In the genomic region with DNA sequence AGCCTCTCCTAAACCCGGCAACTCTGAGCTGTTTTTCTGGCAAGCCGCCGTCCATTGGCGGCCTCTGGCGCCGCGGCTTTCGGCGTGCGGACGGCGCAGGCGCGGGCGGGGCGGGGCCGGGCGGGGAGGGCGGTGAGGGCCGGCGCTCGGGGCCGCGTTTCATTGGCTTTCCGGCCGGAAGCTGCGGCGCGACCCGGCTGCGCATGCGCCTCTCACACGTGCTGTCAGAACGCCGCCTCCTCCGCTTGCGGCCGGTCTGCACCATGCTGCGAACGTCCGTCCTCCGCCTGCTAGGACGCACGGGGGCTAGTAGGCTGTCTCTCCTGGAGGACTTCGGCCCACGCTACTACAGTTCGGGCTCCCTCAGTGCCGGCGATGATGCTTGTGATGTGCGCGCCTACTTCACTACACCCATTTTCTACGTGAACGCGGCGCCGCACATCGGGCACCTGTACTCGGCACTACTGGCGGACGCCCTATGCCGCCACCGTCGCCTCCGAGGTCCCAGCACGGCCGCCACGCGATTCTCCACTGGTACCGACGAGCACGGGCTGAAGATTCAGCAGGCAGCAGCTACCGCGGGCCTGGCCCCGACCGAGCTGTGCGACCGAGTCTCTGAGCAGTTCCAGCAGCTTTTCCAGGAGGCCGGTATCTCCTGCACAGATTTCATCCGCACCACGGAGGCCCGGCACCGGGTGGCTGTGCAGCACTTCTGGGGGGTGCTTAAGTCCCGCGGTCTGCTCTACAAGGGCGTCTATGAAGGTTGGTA, we compare ENCODE assay signal across 8 cellular contexts. TPM values are rescaled to one million over a fixed set of nuclear protein-coding genes. Genes with fewer than 3 reads are reported as not detected.
DNase-seq lines count a peak whose midpoint lies in the region; ATAC-seq, FAIRE-seq and TF ChIP-seq lines count a peak whose summit lies in the region.

TSS of gene MARS2 (plus strand) at position 227 of the 769 bp plus-strand sequence. CDS start at position 264, 37 bp downstream.

- H4K20me1 ChIP-seq in HepG2 (ENCODE audit: insufficient read depth, low read length): peaks cover 22% of the 10 kb centered on the region

- in situ Hi-C loops in HepG2 (cut with HindIII; ENCODE audit: extremely low pct_ligation_motif_present, low pct_unique_long_range_greater_than_20kb): loop anchor here (5.0 to 10.0 kb wide), 2 partner anchors 72 to 191 kb away; partner anchors contain the start of gene MOB4

- H3K27me3 ChIP-seq in HepG2 (ENCODE audit: control insufficient read depth in 1 of 2, insufficient read depth in 2 of 2, low read length in 2 of 2): no peaks in the 10 kb centered on the region; a peak in 1 of 5 replicates

- peaks cover 0 to 5% of the 10 kb centered on the region in 2 experiments; a peak in 2 of 5 replicates for H3K36me3 ChIP-seq in HepG2 (replicated peaks in 1 of 2; ENCODE audit: control insufficient read depth in 1 of 2, insufficient read depth in 2 of 2, low read length in 2 of 2)

- TSS peak; percentile 51 for BruUV-seq in HepG2 (replicated peaks; lab: Mats Ljungman, UMichigan)

- H3K27ac Mint-ChIP-seq in dendritic cell treated with granulocyte-macrophage colony-stimulating factor and Interleukin-4, amounts not matched to agents 40 ng/mL and 50 ng/mL, for 4 days: peak within 1 kb of the TSS; percentile 84

- peak within 1 kb of the TSS; percentile 60 to 86 (median 85) for H3K4me3 ChIP-seq in HepG2 (replicated peaks in 1 of 3; ENCODE audit: insufficient read depth in 1 of 3, low read depth in 2 of 3, low read length in 3 of 3)

- peaks cover 41% of the 10 kb centered on the region for H3K79me2 ChIP-seq in HepG2 (ENCODE audit: insufficient read depth, low read length)

- peak within 1 kb of the TSS; percentile 88 for H3K4me3 Mint-ChIP-seq in dendritic cell treated with granulocyte-macrophage colony-stimulating factor and Interleukin-4, amounts not matched to agents 40 ng/mL and 50 ng/mL, for 4 days

- H3K27ac ChIP-seq in C4-2B (peak within 1 kb of the TSS; percentile 92), HepG2 (ENCODE audit: extremely low read length, insufficient read depth, low read length) (peak within 1 kb of the TSS; percentile 54)

- H3K4me1 Mint-ChIP-seq in dendritic cell treated with granulocyte-macrophage colony-stimulating factor and Interleukin-4, amounts not matched to agents 40 ng/mL and 50 ng/mL, for 4 days (ENCODE audit: low read depth): peaks cover 40% of the 10 kb centered on the region

- H3K9me3 ChIP-seq in HepG2 (ENCODE audit: low read length): no peaks in the 10 kb centered on the region

- CTCF ChIA-PET in HepG2 (lab: Yijun Ruan, JAX; ENCODE audit: low intra/inter-chr PET ratio, low total read pairs): interaction anchor here (1.1 kb wide), 1 partner anchor 72 kb away, joined by 3 read pairs; no protein-coding TSS in a partner anchor

- peak within 1 kb of the TSS; percentile 92 for H3K4me2 ChIP-seq in HepG2 (ENCODE audit: low read depth, low read length)

- peak within 1 kb of the TSS; percentile 99 for H2AFZ ChIP-seq in HepG2 (ENCODE audit: low read length)

- peak within 1 kb of the TSS; percentile 73 for H3K9ac ChIP-seq in HepG2 (ENCODE audit: insufficient read depth, low read depth, low read length)

- DNase-seq in NCI-H748 treated with DMSO at 0.1 percent for 48 hours (lab: John Stamatoyannopoulos, UW) (peak; percentile 83), HepG2 (ENCODE audit: low spot score) (peak; percentile 88)
- DNase-seq in activated CD4-positive, alpha-beta T cell treated with anti-CD3 and anti-CD28 coated beads, Interleukin-2, amount 50 U/mL, for 24 hours (ENCODE audit: low read depth in 1 of 2, low spot score in 1 of 2): peak; percentile 83 to 90
- peak; percentile 93 for DNase-seq in stimulated activated CD4-positive, alpha-beta T cell treated with anti-CD3 and anti-CD28 coated beads, Interleukin-4, amount 100 ng/mL, for 1 hour

- peak; percentile 81 for ATAC-seq in GM19372 (IDR thresholded peaks at IDR 0.05; ENCODE audit: low read depth, unreplicated experiment)
- peak; percentile 86 for ATAC-seq in HG03521 (IDR thresholded peaks at IDR 0.05; ENCODE audit: unreplicated experiment)
- peak; percentile 88 for ATAC-seq in HepG2

- WGBS in HepG2 (ENCODE audit: low lambda C conversion rate): 0% methylated on average over 36 of the region's 85 CpGs

- peaks cover 4% of the 10 kb centered on the region for H3K27me3 Mint-ChIP-seq in dendritic cell treated with granulocyte-macrophage colony-stimulating factor and Interleukin-4, amounts not matched to agents 40 ng/mL and 50 ng/mL, for 4 days

- TF ChIP-seq EP300 in HepG2 (IDR thresholded peaks at IDR 0.05; ENCODE audit: low read depth in 2 of 2, low read length in 2 of 2): no peak; a peak in 1 of 4 replicates
- TF ChIP-seq EP300 in HepG2 (CRISPR knock-in tag; IDR thresholded peaks at IDR 0.05; ENCODE audit: borderline replicate concordance): 0 out of 2 replicates have a peak, but pooled peaks have one; percentile 36

- TF ChIP-seq POLR2A in HepG2 (IDR thresholded peaks at IDR 0.05; ENCODE audit: insufficient read depth in 1 of 2, low read depth in 2 of 2, low read length in 2 of 2): peak; percentile 93 to 97

- no peak for FAIRE-seq in HepG2 (lab: Jason Lieb, UNC)

- no peaks in the 10 kb centered on the region for H3K9me3 Mint-ChIP-seq in dendritic cell treated with granulocyte-macrophage colony-stimulating factor and Interleukin-4, amounts not matched to agents 40 ng/mL and 50 ng/mL, for 4 days

- POLR2A ChIA-PET in HepG2 (lab: Yijun Ruan, JAX): interaction anchor here (0.6 to 2.9 kb wide), 10 partner anchors 19 to 270 kb away, joined by 3 to 40 read pairs (median 6); partner anchors contain the start of genes COQ10B, HSPD1, HSPE1 and MOB4

- peak; percentile 17; the same call in 1 of the 2 replicates for TF ChIP-seq RAD21 in HepG2 (CRISPR knock-in tag; IDR thresholded peaks at IDR 0.05)

- H3K36me3 Mint-ChIP-seq in dendritic cell treated with granulocyte-macrophage colony-stimulating factor and Interleukin-4, amounts not matched to agents 40 ng/mL and 50 ng/mL, for 4 days (ENCODE audit: low read depth): peaks cover 23% of the 10 kb centered on the region

- TF ChIP-seq CTCF in C4-2B (conservative IDR thresholded peaks at IDR 0.05): no peak
- peak; percentile 42 for TF ChIP-seq CTCF in HepG2 (CRISPR knock-in tag; IDR thresholded peaks at IDR 0.05)

- H3K4me1 ChIP-seq in HepG2 (ENCODE audit: insufficient read depth, low read length): peaks cover 30% of the 10 kb centered on the region

- intact Hi-C loops in dendritic cell treated with granulocyte-macrophage colony-stimulating factor and Interleukin-4, amounts not matched to agents 40 ng/mL and 50 ng/mL, for 4 days (cut with micrococcal nuclease): loop anchor here (5.0 to 10.0 kb wide), 5 partner anchors 188 to 1071 kb away; partner anchors contain the start of genes CCDC150, COQ10B and MOB4
- intact Hi-C loops in HepG2 (cut with micrococcal nuclease; ENCODE audit: unreplicated experiment): loop anchor here (1.0 to 10.0 kb wide), 4 partner anchors 189 to 311 kb away; partner anchors contain the start of genes COQ10B, MOB4 and SF3B1

TF ChIP-seq in HepG2, 621 proteins besides CTCF, POLR2A, EP300 and RAD21 (continues in another document):
- TF ChIP-seq NFKB2 (CRISPR knock-in tag; IDR thresholded peaks at IDR 0.05; ENCODE audit: borderline replicate concordance) (peak; percentile 91; the same call in 1 of the 2 replicates), SPEN (CRISPR knock-in tag; IDR thresholded peaks at IDR 0.05; ENCODE audit: low read depth) (peak; percentile 91), ZNF598 (CRISPR knock-in tag; IDR thresholded peaks at IDR 0.05; ENCODE audit: borderline replicate concordance) (peak; percentile 45; the same call in 1 of the 2 replicates), AGO2 (optimal IDR thresholded peaks at IDR 0.05; ENCODE audit: low read depth, low read length) (peak; percentile 84), ZNF850 (CRISPR knock-in tag; conservative IDR thresholded peaks at IDR 0.05) (no peak), ISL2 (CRISPR knock-in tag; IDR thresholded peaks at IDR 0.05) (no peak; the same call in 1 of the 2 replicates), SMAD1 (CRISPR knock-in tag; IDR thresholded peaks at IDR 0.05; ENCODE audit: borderline replicate concordance, low read depth) (peak; percentile 94), ZNF746 (CRISPR knock-in tag; IDR thresholded peaks at IDR 0.05) (0 out of 2 replicates have a peak, but pooled peaks have one; percentile 34), ZNF33A (CRISPR knock-in tag; IDR thresholded peaks at IDR 0.05; ENCODE audit: borderline replicate concordance) (no peak), KLF9 (CRISPR knock-in tag; IDR thresholded peaks at IDR 0.05; ENCODE audit: low read depth) (no peak)
- TF ChIP-seq, protein P1, sequence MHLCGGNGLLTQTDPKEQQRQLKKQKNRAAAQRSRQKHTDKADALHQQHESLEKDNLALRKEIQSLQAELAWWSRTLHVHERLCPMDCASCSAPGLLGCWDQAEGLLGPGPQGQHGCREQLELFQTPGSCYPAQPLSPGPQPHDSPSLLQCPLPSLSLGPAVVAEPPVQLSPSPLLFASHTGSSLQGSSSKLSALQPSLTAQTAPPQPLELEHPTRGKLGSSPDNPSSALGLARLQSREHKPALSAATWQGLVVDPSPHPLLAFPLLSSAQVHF (CRISPR knock-in tag; IDR thresholded peaks at IDR 0.05): no peak

RNA-seq across cellular contexts. Expression of gene MARS2, which starts in this region (rescaled TPM):
- total RNA-seq in HepG2 (2016; rRNA removed; fragmentation: Illumina TruSeq; extraction: Trizol): 16.2 and 19.5 TPM in 2 replicates
- total RNA-seq in HepG2 (2016; cell fraction: cytosol; rRNA removed; fragmentation: Illumina TruSeq; extraction: Trizol; ENCODE audit: low read depth): 1.6 TPM in 2 replicates
- 16.1 and 18.2 TPM in 2 replicates for total RNA-seq in HepG2 (2016; cell fraction: insoluble cytoplasmic fraction; rRNA removed; fragmentation: Illumina TruSeq; extraction: Trizol)
- total RNA-seq in HepG2 (2016; cell fraction: membrane; rRNA removed; fragmentation: Illumina TruSeq; extraction: Trizol): 5.7 and 6.3 TPM in 2 replicates
- 13.7 and 13.8 TPM in 2 replicates for total RNA-seq in HepG2 (2016; cell fraction: nucleus; rRNA removed; fragmentation: Illumina TruSeq; extraction: Trizol)
- polyA plus RNA-seq in HepG2 (2011; rRNA removed): 6.9 and 7.7 TPM in 2 replicates
- 4.5 and 5.9 TPM in 2 replicates for polyA plus RNA-seq in HepG2 (2011; cell fraction: cytosol; rRNA removed)
- 9.2 and 10.2 TPM in 2 replicates for polyA plus RNA-seq in HepG2 (2011; cell fraction: nucleus; rRNA removed)
- polyA plus RNA-seq in HepG2 (2012): 8.2 and 9.2 TPM in 2 replicates
- 0.59 and 0.63 TPM in 2 replicates for polyA plus RNA-seq in HepG2 (2016; cell fraction: cytosol; fragmentation: Illumina TruSeq; extraction: Trizol; ENCODE audit: low read depth)
- 18.9 and 19.6 TPM in 2 replicates for polyA plus RNA-seq in HepG2 (2016; cell fraction: insoluble cytoplasmic fraction; fragmentation: Illumina TruSeq; extraction: Trizol; ENCODE audit: low read depth)
- 3.1 and 3.7 TPM in 2 replicates for polyA plus RNA-seq in HepG2 (2016; cell fraction: membrane; fragmentation: Illumina TruSeq; extraction: Trizol; ENCODE audit: low read depth)
- 12.7 and 14.0 TPM in 2 replicates for polyA plus RNA-seq in HepG2 (2016; cell fraction: nucleus; fragmentation: Illumina TruSeq; extraction: Trizol; ENCODE audit: insufficient read depth, low read depth)
- 21.5 and 21.9 TPM in 2 replicates for polyA minus RNA-seq in HepG2 (2011; rRNA and poly(A)+ RNA removed; ENCODE audit: low replicate concordance)
- polyA minus RNA-seq in HepG2 (2011; cell fraction: cytosol; rRNA and poly(A)+ RNA removed): 8.2 and 10.2 TPM in 2 replicates
- 27.7 and 32.0 TPM in 2 replicates for polyA minus RNA-seq in HepG2 (2011; cell fraction: nucleus; rRNA and poly(A)+ RNA removed)

Comparison
In these comparisons a context has a peak if more than half of its experiments do, and no peak if none do; other contexts are left out.
1. Peak in every context shown above with its lines: DNase-seq, ATAC-seq, H3K4me3 ChIP-seq and H3K27ac ChIP-seq.